8 cellular contexts compared by ENCODE assay signal in the genomic region with DNA sequence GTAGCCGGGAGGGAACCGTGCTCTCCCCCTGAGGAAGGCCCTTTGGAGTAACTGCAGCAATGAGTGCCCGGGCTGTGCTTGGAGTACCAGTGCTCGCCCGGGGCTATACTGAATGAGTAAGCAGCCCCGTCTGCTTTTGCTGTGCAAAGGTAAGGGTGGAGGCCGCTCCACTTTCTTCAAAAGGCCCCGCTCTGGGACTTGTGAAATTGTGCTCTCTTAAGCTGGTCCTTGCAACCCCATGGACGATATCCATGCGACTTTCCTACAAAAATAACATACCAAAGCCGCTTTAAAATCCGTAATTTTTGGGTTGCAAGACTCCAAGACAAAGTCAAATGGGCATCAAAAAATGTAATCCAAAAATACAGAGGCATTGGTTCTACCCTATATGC. TPM values are rescaled to one million over a fixed set of nuclear protein-coding genes. Genes with fewer than 3 reads are reported as not detected.
DNase-seq lines count a peak whose midpoint lies in the region; ATAC-seq and TF ChIP-seq lines count a peak whose summit lies in the region.

No MANE protein-coding gene starts in this region.

- peaks cover 5% of the 10 kb centered on the region for H3K4me1 Mint-ChIP-seq in Caco-2 (ENCODE audit: low read depth, unreplicated experiment)

- H3K4me3 Mint-ChIP-seq in Caco-2 (ENCODE audit: unreplicated experiment), result peak overlapping the region; percentile 87

- H3K9me3 ChIP-seq in Caco-2, result no peaks in the 10 kb centered on the region

- no peaks in the 10 kb centered on the region; the same call in 1 of the 2 replicates for H3K36me3 ChIP-seq in Caco-2 (ENCODE audit: control insufficient read depth, insufficient read depth, low read length)
- no peaks in the 10 kb centered on the region for H3K36me3 ChIP-seq in rectal smooth muscle tissue (ENCODE audit: control insufficient read depth, insufficient read depth, low read length)

- ATAC-seq in HG02840 (IDR thresholded peaks at IDR 0.05; ENCODE audit: low FRiP score, unreplicated experiment), result peak; percentile 44

- intact Hi-C loops in Caco-2 (cut with micrococcal nuclease; ENCODE audit: unreplicated experiment), result no loop called here

- H3K27ac Mint-ChIP-seq in Caco-2 (ENCODE audit: unreplicated experiment), result no peak overlapping the region

- no peaks in the 10 kb centered on the region for H3K27me3 ChIP-seq in Caco-2 (replicated peaks; ENCODE audit: control insufficient read depth, insufficient read depth, low read length)
- H3K27me3 ChIP-seq in rectal smooth muscle tissue (ENCODE audit: control insufficient read depth, insufficient read depth, low read length), result no peaks in the 10 kb centered on the region

- no peak overlapping the region for H3K4me3 ChIP-seq in Caco-2 (ENCODE audit: low read depth, low read length)
- H3K4me3 ChIP-seq in foreskin fibroblast (ENCODE audit: low read depth in 1 of 2, low read length in 2 of 2), result peak overlapping the region; percentile 82 to 87
- H3K4me3 ChIP-seq in rectal smooth muscle tissue (ENCODE audit: low read length), result peak overlapping the region; percentile 59

- no peaks in the 10 kb centered on the region for H3K9me3 Mint-ChIP-seq in Caco-2 (ENCODE audit: unreplicated experiment)

- BruUV-seq in Caco-2 (replicated peaks; lab: Mats Ljungman, UMichigan), result no TSS peak

- peak in 1 of 2 experiments; percentile 53 for DNase-seq in Caco-2
- DNase-seq in activated CD8-positive, alpha-beta memory T cell treated with anti-CD3 and anti-CD28 coated beads for 24 hours, result peak; percentile 82
- no peak for DNase-seq in foreskin fibroblast
- DNase-seq in NCI-H1694 treated with DMSO at 0.1 percent for 48 hours (lab: John Stamatoyannopoulos, UW), result no peak
- DNase-seq in NCI-H1048 (lab: John Stamatoyannopoulos, UW), result no peak
- no peak for DNase-seq in NCI-H1092 (lab: John Stamatoyannopoulos, UW)

- no peak for TF ChIP-seq CTCF in Caco-2 (IDR thresholded peaks at IDR 0.05; ENCODE audit: insufficient read depth in 1 of 2, low read depth in 1 of 2, low read length in 1 of 2, severe bottlenecking in 1 of 2, unreplicated experiment in 1 of 2)
- no peak for TF ChIP-seq CTCF in foreskin fibroblast (IDR thresholded peaks at IDR 0.05; ENCODE audit: low read depth, low read length)

- no peaks in the 10 kb centered on the region for H3K27me3 Mint-ChIP-seq in Caco-2 (ENCODE audit: insufficient read depth, unreplicated experiment)

- no peak overlapping the region for H3K27ac ChIP-seq in rectal smooth muscle tissue (ENCODE audit: low read depth, low read length)

- CTCF ChIA-PET in Caco-2 (lab: Charles Lee), result no interaction called here

- POLR2A ChIA-PET in Caco-2 (lab: Charles Lee), result no interaction called here

- H3K36me3 Mint-ChIP-seq in Caco-2 (ENCODE audit: insufficient read depth, unreplicated experiment), result no peaks in the 10 kb centered on the region

- H3K4me1 ChIP-seq in Caco-2, result no peaks in the 10 kb centered on the region
- no peaks in the 10 kb centered on the region for H3K4me1 ChIP-seq in rectal smooth muscle tissue (ENCODE audit: control insufficient read depth, insufficient read depth, low read length)

- no peak overlapping the region for H3K9ac ChIP-seq in rectal smooth muscle tissue (ENCODE audit: low read length)

RNA-seq across cellular contexts. Expression of a gene that starts 0.6 kb away (rescaled TPM):
- 7.4 and 8.8 TPM in 2 replicates for total RNA-seq in Caco-2 (2022)
